27 cellular contexts compared by ENCODE assay signal in genomic region chr2:44570777-44571176, GRCh38.
"Had no signal": no experiment of that assay in that cellular context is flagged by ENCODE, and none has a peak within 500 bp of the region (broad histone marks: within the 10 kb centered on the region; RNA-seq: fewer than 3 reads in every experiment).

No MANE protein-coding gene starts in this region.

- H3K36me3 Mint-ChIP-seq: activated naive CD4-positive, alpha-beta T cell treated with anti-CD3 and anti-CD28 coated beads, Interleukin-2, amount 10 ng/mL, durations not matched to agents 7 days and 5 days; stimulated activated effector memory CD8-positive, alpha-beta T cell treated with anti-CD3 and anti-CD28 coated beads, Interleukin-12 subunit alpha, Interleukin-12 subunit beta, amount 100 ng/mL, for 72 hours; WTC11 had no signal

- ATAC-seq: activated CD8-positive, alpha-beta T cell treated with anti-CD3 and anti-CD28 coated beads for 36 hours; body of pancreas; stimulated activated effector memory CD8-positive, alpha-beta T cell treated with anti-CD3 and anti-CD28 coated beads, Interleukin-12 subunit alpha, Interleukin-12 subunit beta, amount 100 ng/mL, for 72 hours; stimulated activated naive CD8-positive, alpha-beta T cell treated with anti-CD3 and anti-CD28 coated beads, Interleukin-15, amount 100 ng/mL, for 72 hours; WTC11 had no signal

- H3K27ac ChIP-seq: adrenal gland, body of pancreas, cardiac muscle cell, colonic mucosa, left ventricle myocardium inferior, neutrophil, sigmoid colon, upper lobe of left lung, vagina had no signal

- H3K9me3 ChIP-seq: adrenal gland, body of pancreas, colonic mucosa, left ventricle myocardium inferior, neutrophil, sigmoid colon, upper lobe of left lung, vagina had no signal

- H3K4me1 ChIP-seq: adrenal gland, body of pancreas, colonic mucosa, left ventricle myocardium inferior, sigmoid colon, upper lobe of left lung, vagina had no signal

- H3K36me3 ChIP-seq: adrenal gland, cardiac muscle cell, colonic mucosa, left ventricle myocardium inferior, neutrophil, sigmoid colon, upper lobe of left lung, vagina had no signal

- H3K9me3 Mint-ChIP-seq: activated CD4-positive, alpha-beta T cell treated with anti-CD3 and anti-CD28 coated beads, Interleukin-2, amount 10 ng/mL, durations not matched to agents 7 days and 5 days; activated CD8-positive, alpha-beta T cell treated with anti-CD3 and anti-CD28 coated beads for 36 hours; activated naive CD4-positive, alpha-beta T cell treated with anti-CD3 and anti-CD28 coated beads, Interleukin-2, amount 10 ng/mL, durations not matched to agents 7 days and 5 days; nephron progenitor cell; stimulated activated effector memory CD8-positive, alpha-beta T cell treated with anti-CD3 and anti-CD28 coated beads, Interleukin-12 subunit alpha, Interleukin-12 subunit beta, amount 100 ng/mL, for 72 hours; stimulated activated naive CD8-positive, alpha-beta T cell treated with anti-CD3 and anti-CD28 coated beads, Interleukin-15, amount 100 ng/mL, for 72 hours; T-helper 1 cell treated with Interleukin-12 subunit alpha and Interleukin-12 subunit beta and Interleukin-4 antibody, amounts not matched to agents 30 μg/mL and 1 μg/mL, for 36 hours; WTC11 had no signal

- DNase-seq: activated CD4-positive, alpha-beta T cell treated with anti-CD3 and anti-CD28 coated beads for 1 hour; activated CD4-positive, alpha-beta T cell treated with anti-CD3 and anti-CD28 coated beads, Interleukin-2, amount 10 ng/mL, durations not matched to agents 7 days and 5 days; activated CD8-positive, alpha-beta T cell treated with anti-CD3 and anti-CD28 coated beads for 36 hours; activated effector memory CD4-positive, alpha-beta T cell treated with anti-CD3 and anti-CD28 coated beads, Interleukin-2, amount 50 U/mL, for 16 hours; activated naive CD4-positive, alpha-beta T cell treated with anti-CD3 and anti-CD28 coated beads, Interleukin-2, amount 10 ng/mL, durations not matched to agents 7 days and 5 days; activated T-cell treated with anti-CD3 and anti-CD28 coated beads, Interleukin-2, amount 50 U/mL, for 48 hours; adrenal gland; aorta; body of pancreas; cerebellar nuclear complex; colonic mucosa; effector CD8-positive, alpha-beta T cell; left ventricle myocardium inferior; nephron progenitor cell; sigmoid colon; small intestine; stimulated activated CD4-positive, alpha-beta T cell treated with anti-CD3 and anti-CD28 coated beads, Interleukin-4, amount 100 ng/mL, for 24 hours; stimulated activated naive CD8-positive, alpha-beta T cell treated with anti-CD3 and anti-CD28 coated beads, Interleukin-15, amount 100 ng/mL, for 72 hours; substantia nigra; upper lobe of left lung had no signal

- H3K27ac Mint-ChIP-seq: activated CD4-positive, alpha-beta T cell treated with anti-CD3 and anti-CD28 coated beads, Interleukin-2, amount 10 ng/mL, durations not matched to agents 7 days and 5 days; activated CD8-positive, alpha-beta T cell treated with anti-CD3 and anti-CD28 coated beads for 36 hours; activated naive CD4-positive, alpha-beta T cell treated with anti-CD3 and anti-CD28 coated beads, Interleukin-2, amount 10 ng/mL, durations not matched to agents 7 days and 5 days; nephron progenitor cell; progenitor cell of endocrine pancreas; stimulated activated effector memory CD8-positive, alpha-beta T cell treated with anti-CD3 and anti-CD28 coated beads, Interleukin-12 subunit alpha, Interleukin-12 subunit beta, amount 100 ng/mL, for 72 hours; stimulated activated naive CD8-positive, alpha-beta T cell treated with anti-CD3 and anti-CD28 coated beads, Interleukin-15, amount 100 ng/mL, for 72 hours; T-helper 1 cell treated with Interleukin-12 subunit alpha and Interleukin-12 subunit beta and Interleukin-4 antibody, amounts not matched to agents 30 μg/mL and 1 μg/mL, for 36 hours; WTC11 had no signal

- H3K4me3 ChIP-seq: adrenal gland, body of pancreas, cardiac muscle cell, colonic mucosa, left ventricle myocardium inferior, sigmoid colon, upper lobe of left lung, vagina had no signal

- H3K27me3 ChIP-seq: adrenal gland, body of pancreas, cardiac muscle cell, colonic mucosa, neutrophil, sigmoid colon, upper lobe of left lung, vagina had no signal

- H3K4me3 Mint-ChIP-seq: activated CD4-positive, alpha-beta T cell treated with anti-CD3 and anti-CD28 coated beads, Interleukin-2, amount 10 ng/mL, durations not matched to agents 7 days and 5 days; activated CD8-positive, alpha-beta T cell treated with anti-CD3 and anti-CD28 coated beads for 36 hours; activated naive CD4-positive, alpha-beta T cell treated with anti-CD3 and anti-CD28 coated beads, Interleukin-2, amount 10 ng/mL, durations not matched to agents 7 days and 5 days; nephron progenitor cell; stimulated activated effector memory CD8-positive, alpha-beta T cell treated with anti-CD3 and anti-CD28 coated beads, Interleukin-12 subunit alpha, Interleukin-12 subunit beta, amount 100 ng/mL, for 72 hours; T-helper 1 cell treated with Interleukin-12 subunit alpha and Interleukin-12 subunit beta and Interleukin-4 antibody, amounts not matched to agents 30 μg/mL and 1 μg/mL, for 36 hours; WTC11 had no signal

- H3K27me3 Mint-ChIP-seq: activated CD4-positive, alpha-beta T cell treated with anti-CD3 and anti-CD28 coated beads, Interleukin-2, amount 10 ng/mL, durations not matched to agents 7 days and 5 days; activated CD8-positive, alpha-beta T cell treated with anti-CD3 and anti-CD28 coated beads for 36 hours; activated naive CD4-positive, alpha-beta T cell treated with anti-CD3 and anti-CD28 coated beads, Interleukin-2, amount 10 ng/mL, durations not matched to agents 7 days and 5 days; progenitor cell of endocrine pancreas; stimulated activated naive CD8-positive, alpha-beta T cell treated with anti-CD3 and anti-CD28 coated beads, Interleukin-15, amount 100 ng/mL, for 72 hours had no signal

- H3K4me1 Mint-ChIP-seq: nephron progenitor cell had no signal
